In the genomic region with DNA sequence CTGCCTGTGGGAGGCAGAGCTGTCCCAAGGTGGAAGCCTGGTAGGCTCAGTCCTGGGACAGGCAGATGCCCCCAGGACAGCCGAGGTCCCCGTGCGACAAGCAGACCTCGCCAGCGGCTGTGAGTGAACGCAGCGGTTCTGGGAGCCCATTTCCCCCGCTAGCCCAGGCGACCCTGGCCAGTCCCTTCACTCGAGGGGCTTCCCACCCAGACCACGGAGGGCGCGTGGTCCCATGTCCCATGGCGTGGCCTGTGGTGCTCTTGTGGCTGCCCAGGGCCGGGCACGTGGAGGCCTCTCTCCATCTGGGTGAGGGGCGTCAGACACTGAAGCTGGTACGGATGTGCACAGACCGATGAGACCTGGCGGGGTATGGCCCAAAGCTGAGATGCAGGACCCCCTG, we compare ENCODE assay signal across 19 cellular contexts.
DNase-seq lines count a peak whose midpoint lies in the region; ATAC-seq, FAIRE-seq and TF ChIP-seq lines count a peak whose summit lies in the region.
"Had no signal": no experiment of that assay in that cellular context is flagged by ENCODE, and none has a peak within 500 bp of the region (broad histone marks: within the 10 kb centered on the region; RNA-seq: fewer than 3 reads in every experiment).

No MANE protein-coding gene starts in this region.

- no peak overlapping the region for H3K27ac ChIP-seq in CD4-positive, alpha-beta T cell (ENCODE audit: low read depth, low read length)
- H3K27ac ChIP-seq in H1 (ENCODE audit: low read depth, low read length): no peak overlapping the region
- no peak overlapping the region for H3K27ac ChIP-seq in osteoblast (ENCODE audit: low read depth, low read length)
- H3K27ac ChIP-seq: 22Rv1 had no signal

- no peak for FAIRE-seq in H1 (lab: Jason Lieb, UNC)
- FAIRE-seq: G401.6, GM12891 had no signal

- no peak for TF ChIP-seq POLR2A in H1 (IDR thresholded peaks at IDR 0.05; ENCODE audit: control extremely low read depth in 1 of 2, low read depth in 2 of 2, low read length in 2 of 2)

- no peak for TF ChIP-seq EP300 in H1 (IDR thresholded peaks at IDR 0.05; ENCODE audit: borderline replicate concordance in 1 of 2, low read depth in 2 of 2, low read length in 2 of 2)

- no peak overlapping the region for H3K9ac ChIP-seq in H1 (replicated peaks in 1 of 4; ENCODE audit: extremely low read depth in 1 of 4, low read depth in 3 of 4, low read length in 3 of 4)

- no peaks in the 10 kb centered on the region for H3K9me3 Mint-ChIP-seq in activated CD8-positive, alpha-beta T cell treated with anti-CD3 and anti-CD28 coated beads, Interleukin-2, amount 10 ng/mL, durations not matched to agents 7 days and 5 days (ENCODE audit: insufficient read depth)
- H3K9me3 Mint-ChIP-seq in activated CD8-positive, alpha-beta T cell treated with anti-CD3 and anti-CD28 coated beads for 36 hours: no peaks in the 10 kb centered on the region
- no peaks in the 10 kb centered on the region for H3K9me3 Mint-ChIP-seq in CD4-positive, alpha-beta T cell
- no peaks in the 10 kb centered on the region for H3K9me3 Mint-ChIP-seq in naive thymus-derived CD8-positive, alpha-beta T cell
- H3K9me3 Mint-ChIP-seq: CD4-positive, CD25-positive, alpha-beta regulatory T cell; GM23338; H9 had no signal

- H3K4me3 ChIP-seq in H1 (ENCODE audit: extremely low read depth in 1 of 4, insufficient read depth in 2 of 4, low read depth in 3 of 4, low read length in 4 of 4) (no peak overlapping the region), osteoblast (ENCODE audit: insufficient read depth, low read length) (no peak overlapping the region)
- H3K4me3 ChIP-seq: GM23338 had no signal

- no peak overlapping the region for H4K5ac ChIP-seq in H1 (ENCODE audit: insufficient read length, low read depth, low read length)

- H3K14ac ChIP-seq in H1 (ENCODE audit: insufficient read length): no peak overlapping the region

- CTCF ChIA-PET in activated CD8-positive, alpha-beta T cell treated with anti-CD3 and anti-CD28 coated beads, Interleukin-2, amount 10 ng/mL, durations not matched to agents 7 days and 5 days (lab: Charles Lee): no interaction called here
- CTCF ChIA-PET in activated CD8-positive, alpha-beta T cell treated with anti-CD3 and anti-CD28 coated beads for 36 hours (lab: Charles Lee): no interaction called here
- CTCF ChIA-PET in CD4-positive, alpha-beta T cell (lab: Charles Lee): no interaction called here
- CTCF ChIA-PET in H1 (lab: Charles Lee; ENCODE audit: partially characterized antibody): interaction anchor here (0.7 to 1.8 kb wide), 4 partner anchors 9 to 74 kb away, joined by 3 to 9 read pairs (median 3); no protein-coding TSS in a partner anchor

- POLR2A ChIA-PET in activated CD8-positive, alpha-beta T cell treated with anti-CD3 and anti-CD28 coated beads, Interleukin-2, amount 10 ng/mL, durations not matched to agents 7 days and 5 days (lab: Charles Lee): no interaction called here
- POLR2A ChIA-PET in activated CD8-positive, alpha-beta T cell treated with anti-CD3 and anti-CD28 coated beads for 36 hours (lab: Charles Lee): no interaction called here
- POLR2A ChIA-PET in CD4-positive, alpha-beta T cell (lab: Charles Lee): no interaction called here
- POLR2A ChIA-PET in H1 (lab: Charles Lee; ENCODE audit: partially characterized antibody): no interaction called here
- POLR2A ChIA-PET in naive thymus-derived CD8-positive, alpha-beta T cell (lab: Charles Lee): no interaction called here

- H3K18ac ChIP-seq in H1 (ENCODE audit: extremely low read depth, low read length): no peak overlapping the region

- DNase-seq in activated CD8-positive, alpha-beta T cell treated with anti-CD3 and anti-CD28 coated beads, Interleukin-2, amount 10 ng/mL, durations not matched to agents 7 days and 5 days: no peak
- DNase-seq in activated CD8-positive, alpha-beta T cell treated with anti-CD3 and anti-CD28 coated beads for 36 hours: no peak
- no peak for DNase-seq in CD4-positive, alpha-beta T cell
- DNase-seq in H1 (ENCODE audit: low read depth in 1 of 2, low spot score in 2 of 2): no peak
- DNase-seq in osteoblast (ENCODE audit: insufficient read length, low spot score, missing footprints): peak; percentile 86
- DNase-seq in DMS153 treated with DMSO at 0.1 percent for 48 hours (lab: John Stamatoyannopoulos, UW; ENCODE audit: unreplicated experiment): no peak
- DNase-seq in naive thymus-derived CD8-positive, alpha-beta T cell: no peak
- DNase-seq: Calu3; CD4-positive, CD25-positive, alpha-beta regulatory T cell; DMS 273 treated with DMSO at 0.1 percent for 48 hours; DMS79 treated with DMSO at 0.1 percent for 48 hours; EL; H9 had no signal

- no peak overlapping the region for H2BK15ac ChIP-seq in H1 (ENCODE audit: low read length)

- no peaks in the 10 kb centered on the region for H3K27me3 ChIP-seq in CD4-positive, alpha-beta T cell (ENCODE audit: control insufficient read depth, insufficient read depth, low read length)
- H3K27me3 ChIP-seq in H1 (replicated peaks in 1 of 4; ENCODE audit: control insufficient read depth in 3 of 4, extremely low read depth in 1 of 4, insufficient read depth in 3 of 4, low read length in 3 of 4) (no peaks in the 10 kb centered on the region; a peak in 1 of 7 replicates), osteoblast (ENCODE audit: insufficient read depth, low read length) (peaks cover 10% of the 10 kb centered on the region)

- ATAC-seq in activated CD8-positive, alpha-beta T cell treated with anti-CD3 and anti-CD28 coated beads, Interleukin-2, amount 10 ng/mL, durations not matched to agents 7 days and 5 days: no peak
- no peak for ATAC-seq in activated CD8-positive, alpha-beta T cell treated with anti-CD3 and anti-CD28 coated beads for 36 hours
- ATAC-seq in CD4-positive, alpha-beta T cell (ENCODE audit: poor library complexity): no peak
- ATAC-seq in HG03378 (IDR thresholded peaks at IDR 0.05; ENCODE audit: unreplicated experiment): no peak
- no peak for ATAC-seq in naive thymus-derived CD8-positive, alpha-beta T cell
- ATAC-seq: GM23338 had no signal

- H4K20me1 ChIP-seq in H1 (replicated peaks in 1 of 2; ENCODE audit: control insufficient read depth in 1 of 2, insufficient read depth in 2 of 2, low read length in 2 of 2) (no peaks in the 10 kb centered on the region), osteoblast (ENCODE audit: insufficient read depth, low read length) (no peaks in the 10 kb centered on the region)

- H4K91ac ChIP-seq in H1 (replicated peaks; ENCODE audit: insufficient read length, low read length): no peak overlapping the region

- no peak overlapping the region for H2BK5ac ChIP-seq in H1 (ENCODE audit: low read depth, low read length)

- no peak overlapping the region for H2AFZ ChIP-seq in H1 (ENCODE audit: low read length)
- no peak overlapping the region for H2AFZ ChIP-seq in osteoblast (ENCODE audit: low read length)
- H2AFZ ChIP-seq: GM23338 had no signal

- no peak overlapping the region for H2BK120ac ChIP-seq in H1 (replicated peaks; ENCODE audit: low read depth, low read length)

- no peaks in the 10 kb centered on the region for H3K36me3 ChIP-seq in H1 (ENCODE audit: control insufficient read depth in 2 of 4, insufficient read depth in 4 of 4, low read length in 3 of 4)
- H3K36me3 ChIP-seq in osteoblast (ENCODE audit: insufficient read depth, low read length): no peaks in the 10 kb centered on the region

- no peaks in the 10 kb centered on the region for H3K36me3 Mint-ChIP-seq in activated CD8-positive, alpha-beta T cell treated with anti-CD3 and anti-CD28 coated beads, Interleukin-2, amount 10 ng/mL, durations not matched to agents 7 days and 5 days (ENCODE audit: low read depth)
- H3K36me3 Mint-ChIP-seq in activated CD8-positive, alpha-beta T cell treated with anti-CD3 and anti-CD28 coated beads for 36 hours (ENCODE audit: low read depth): no peaks in the 10 kb centered on the region
- no peaks in the 10 kb centered on the region for H3K36me3 Mint-ChIP-seq in CD4-positive, alpha-beta T cell (ENCODE audit: low read depth)
- no peaks in the 10 kb centered on the region for H3K36me3 Mint-ChIP-seq in naive thymus-derived CD8-positive, alpha-beta T cell
- H3K36me3 Mint-ChIP-seq: CD4-positive, CD25-positive, alpha-beta regulatory T cell; IgD-negative memory B cell had no signal

- no peak for TF ChIP-seq RAD21 in H1 (IDR thresholded peaks at IDR 0.05 in 1 of 2, conservative IDR thresholded peaks at IDR 0.05 in 1 of 2; ENCODE audit: low read depth in 2 of 2, low read length in 2 of 2)

- H3K27ac Mint-ChIP-seq in activated CD8-positive, alpha-beta T cell treated with anti-CD3 and anti-CD28 coated beads, Interleukin-2, amount 10 ng/mL, durations not matched to agents 7 days and 5 days: peak overlapping the region; percentile 0
- no peak overlapping the region for H3K27ac Mint-ChIP-seq in activated CD8-positive, alpha-beta T cell treated with anti-CD3 and anti-CD28 coated beads for 36 hours
- no peak overlapping the region for H3K27ac Mint-ChIP-seq in CD4-positive, alpha-beta T cell
- peak overlapping the region in 2 of 10 donors; percentile 81 to 97 for H3K27ac Mint-ChIP-seq in naive thymus-derived CD8-positive, alpha-beta T cell
- H3K27ac Mint-ChIP-seq: GM23338, H9 had no signal

- no peak overlapping the region for H2AK5ac ChIP-seq in H1 (ENCODE audit: low read depth, low read length)

- H3K23me2 ChIP-seq in H1 (ENCODE audit: low read depth, low read length): no peaks in the 10 kb centered on the region

- peaks cover 32% of the 10 kb centered on the region for H3K4me1 Mint-ChIP-seq in activated CD8-positive, alpha-beta T cell treated with anti-CD3 and anti-CD28 coated beads, Interleukin-2, amount 10 ng/mL, durations not matched to agents 7 days and 5 days (ENCODE audit: low read depth)
- peaks cover 18% of the 10 kb centered on the region for H3K4me1 Mint-ChIP-seq in activated CD8-positive, alpha-beta T cell treated with anti-CD3 and anti-CD28 coated beads for 36 hours (ENCODE audit: low read depth)
- H3K4me1 Mint-ChIP-seq in CD4-positive, alpha-beta T cell (ENCODE audit: low read depth): peaks cover 27% of the 10 kb centered on the region
- peaks cover 17 to 35% (median 30%) of the 10 kb centered on the region in 4 donors for H3K4me1 Mint-ChIP-seq in naive thymus-derived CD8-positive, alpha-beta T cell
- H3K4me1 Mint-ChIP-seq: GM23338 had no signal

- no peaks in the 10 kb centered on the region for H3K79me1 ChIP-seq in H1 (ENCODE audit: low read depth, low read length)

- H3K4me1 ChIP-seq in H1 (replicated peaks in 1 of 4; ENCODE audit: control insufficient read depth in 3 of 4, insufficient read depth in 4 of 4, low read length in 3 of 4) (peaks cover 0 to 3% (median 0%) of the 10 kb centered on the region in 4 experiments; a peak in 3 of 7 replicates), osteoblast (ENCODE audit: insufficient read depth, low read length) (no peaks in the 10 kb centered on the region)

- no peak overlapping the region for H2BK20ac ChIP-seq in H1 (ENCODE audit: low read length)

- H3K79me2 ChIP-seq in H1 (ENCODE audit: control insufficient read depth in 1 of 2, insufficient read depth in 2 of 2, low read length in 2 of 2): no peaks in the 10 kb centered on the region
- no peaks in the 10 kb centered on the region for H3K79me2 ChIP-seq in osteoblast (ENCODE audit: insufficient read depth, low read length)

- intact Hi-C loops in activated CD8-positive, alpha-beta T cell treated with anti-CD3 and anti-CD28 coated beads for 36 hours (cut with micrococcal nuclease): no loop called here
- intact Hi-C loops in CD4-positive, alpha-beta T cell (cut with DNase I, micrococcal nuclease): no loop called here

- no peak overlapping the region for H3K56ac ChIP-seq in H1 (replicated peaks; ENCODE audit: insufficient read length, low read depth, low read length)

- no peak overlapping the region for H3K23ac ChIP-seq in H1 (ENCODE audit: insufficient read length)

- 90% methylated on average over 13 of the region's 20 CpGs; no CpG with 5 or more reads in 1 of the 2 experiments for WGBS in H1 (ENCODE audit: extremely low coverage in 1 of 2, insufficient coverage in 1 of 2, insufficient read length in 1 of 2, insufficient replicate concordance in 2 of 2, low coverage in 1 of 2, low lambda C conversion rate in 2 of 2, missing lambda C conversion rate in 1 of 2), 2 experiments

- H3K4me3 Mint-ChIP-seq in activated CD8-positive, alpha-beta T cell treated with anti-CD3 and anti-CD28 coated beads, Interleukin-2, amount 10 ng/mL, durations not matched to agents 7 days and 5 days: no peak overlapping the region
- no peak overlapping the region for H3K4me3 Mint-ChIP-seq in activated CD8-positive, alpha-beta T cell treated with anti-CD3 and anti-CD28 coated beads for 36 hours
- peak overlapping the region; percentile 63 for H3K4me3 Mint-ChIP-seq in CD4-positive, alpha-beta T cell
- H3K4me3 Mint-ChIP-seq in naive thymus-derived CD8-positive, alpha-beta T cell: peak overlapping the region in 3 of 10 donors; percentile 35 to 66 (median 53)
- H3K4me3 Mint-ChIP-seq: CD4-positive, CD25-positive, alpha-beta regulatory T cell; GM23338; H9; IgD-negative memory B cell had no signal

- peak overlapping the region; percentile 35; the same call in 1 of the 2 replicates for H4K8ac ChIP-seq in H1 (ENCODE audit: extremely low read depth, insufficient read depth, low read length)

- H3K27me3 Mint-ChIP-seq in activated CD8-positive, alpha-beta T cell treated with anti-CD3 and anti-CD28 coated beads, Interleukin-2, amount 10 ng/mL, durations not matched to agents 7 days and 5 days (ENCODE audit: low read depth): peaks cover 2% of the 10 kb centered on the region
- peaks cover 3% of the 10 kb centered on the region for H3K27me3 Mint-ChIP-seq in activated CD8-positive, alpha-beta T cell treated with anti-CD3 and anti-CD28 coated beads for 36 hours
- peaks cover 8% of the 10 kb centered on the region for H3K27me3 Mint-ChIP-seq in CD4-positive, alpha-beta T cell
- peaks cover 2 to 16% (median 5%) of the 10 kb centered on the region in 5 donors for H3K27me3 Mint-ChIP-seq in naive thymus-derived CD8-positive, alpha-beta T cell

- TF ChIP-seq CTCF in activated CD8-positive, alpha-beta T cell treated with anti-CD3 and anti-CD28 coated beads for 36 hours (IDR thresholded peaks at IDR 0.05): no peak
- TF ChIP-seq CTCF in CD4-positive, alpha-beta T cell (IDR thresholded peaks at IDR 0.05): no peak
- TF ChIP-seq CTCF in H1 (IDR thresholded peaks at IDR 0.05; ENCODE audit: control extremely low read depth in 1 of 3, insufficient read depth in 1 of 3, low read depth in 1 of 3, low read length in 3 of 3) (no peak), osteoblast (IDR thresholded peaks at IDR 0.05; ENCODE audit: extremely low read depth, low read depth, low read length) (no peak)

- no peak overlapping the region for H2BK12ac ChIP-seq in H1 (ENCODE audit: low read depth, low read length)

- no peaks in the 10 kb centered on the region for H3K9me3 ChIP-seq in CD4-positive, alpha-beta T cell (ENCODE audit: control insufficient read depth, low read length)
- H3K9me3 ChIP-seq in H1 (ENCODE audit: insufficient read depth in 2 of 2, low read depth in 1 of 2, low read length in 1 of 2) (no peaks in the 10 kb centered on the region), osteoblast (ENCODE audit: low read depth, low read length) (no peaks in the 10 kb centered on the region)

- H3K4me2 ChIP-seq in H1 (ENCODE audit: insufficient read depth in 1 of 2, low read depth in 2 of 2, low read length in 2 of 2) (no peak overlapping the region), osteoblast (ENCODE audit: insufficient read depth, low read length) (no peak overlapping the region)
- H3K4me2 ChIP-seq: GM23338 had no signal

- no peak overlapping the region for H3K4ac ChIP-seq in H1 (replicated peaks; ENCODE audit: insufficient read length, low read depth, low read length)
